In the genomic region with DNA sequence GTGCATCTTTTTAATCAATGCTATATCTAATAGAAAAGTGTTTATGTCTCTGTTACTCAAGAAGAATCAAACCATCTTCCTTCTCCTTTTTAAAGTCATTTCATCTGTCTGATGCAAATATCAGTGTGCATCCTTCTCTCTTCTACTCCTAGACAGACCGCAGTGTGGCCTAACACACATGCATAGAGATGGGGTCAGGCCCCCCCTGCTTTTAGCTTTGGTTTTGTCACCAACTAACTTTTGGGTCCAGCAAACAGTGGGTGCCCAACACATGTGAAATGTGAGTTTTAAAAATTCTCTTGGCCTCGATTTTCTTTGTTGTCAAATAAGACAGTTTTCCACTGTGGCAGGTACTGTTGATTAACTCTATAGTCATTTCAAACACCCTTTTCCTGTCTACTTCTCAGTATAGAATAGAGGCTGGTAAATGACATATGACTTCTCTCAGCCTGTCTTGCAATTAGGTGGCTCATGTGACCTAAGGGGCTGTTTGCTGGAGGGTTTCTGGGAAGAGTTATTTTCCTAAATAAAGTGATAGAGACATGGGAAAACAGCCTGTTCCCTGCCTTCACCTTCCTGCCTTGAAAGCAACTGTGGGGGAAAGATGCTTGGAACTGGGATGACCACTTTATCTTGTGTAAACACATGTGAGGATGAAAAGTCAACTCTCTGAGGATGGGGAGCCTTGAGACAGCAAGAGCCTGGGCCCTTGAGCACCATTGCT, we compare ENCODE assay signal across 13 cellular contexts.
DNase-seq lines count a peak whose midpoint lies in the region; ATAC-seq, FAIRE-seq and TF ChIP-seq lines count a peak whose summit lies in the region.
"Had no signal": no experiment of that assay in that cellular context is flagged by ENCODE, and none has a peak within 500 bp of the region (broad histone marks: within the 10 kb centered on the region; RNA-seq: fewer than 3 reads in every experiment).

No MANE protein-coding gene starts in this region.

- peak overlapping the region; percentile 32 for H3K4me3 Mint-ChIP-seq in CD4-positive, alpha-beta T cell
- H3K4me3 Mint-ChIP-seq in activated B cell treated with CpG ODN at 0.5 μM for 24 hours: peak overlapping the region; percentile 17

- CTCF ChIA-PET in CD4-positive, alpha-beta T cell (lab: Charles Lee): interaction anchor here (1.1 kb wide), 1 partner anchor 91 kb away, joined by 3 read pairs; no protein-coding TSS in a partner anchor
- CTCF ChIA-PET in activated B cell treated with CpG ODN at 0.5 μM for 24 hours (lab: Charles Lee): interaction anchor here (0.9 to 1.3 kb wide), 2 partner anchors 54 to 116 kb away, joined by 3 read pairs; no protein-coding TSS in a partner anchor
- CTCF ChIA-PET in HepG2 (lab: Yijun Ruan, JAX; ENCODE audit: low intra/inter-chr PET ratio, low total read pairs): no interaction called here

- no peaks in the 10 kb centered on the region for H3K9me3 ChIP-seq in CD4-positive, alpha-beta T cell (ENCODE audit: control insufficient read depth, low read length)
- no peaks in the 10 kb centered on the region for H3K9me3 ChIP-seq in HepG2 (ENCODE audit: low read length)
- H3K9me3 ChIP-seq in MM.1S (replicated peaks; ENCODE audit: insufficient read depth, low read length): no peaks in the 10 kb centered on the region
- H3K9me3 ChIP-seq: thoracic aorta had no signal

- no peak for TF ChIP-seq POLR2A in HepG2 (IDR thresholded peaks at IDR 0.05; ENCODE audit: insufficient read depth in 1 of 2, low read depth in 2 of 2, low read length in 2 of 2)

- H3K9me3 Mint-ChIP-seq in CD4-positive, alpha-beta T cell: no peaks in the 10 kb centered on the region
- no peaks in the 10 kb centered on the region for H3K9me3 Mint-ChIP-seq in activated B cell treated with CpG ODN at 0.5 μM for 24 hours

- H3F3A ChIP-seq in MM.1S (ENCODE audit: insufficient read depth, low read length): no peaks in the 10 kb centered on the region

- H3K4me2 ChIP-seq in HepG2 (ENCODE audit: low read depth, low read length) (no peak overlapping the region), MM.1S (ENCODE audit: low read depth, low read length) (no peak overlapping the region)

- TF ChIP-seq EP300 in HepG2 (IDR thresholded peaks at IDR 0.05; ENCODE audit: low read depth in 2 of 2, low read length in 2 of 2) (no peak), HepG2 (CRISPR knock-in tag; IDR thresholded peaks at IDR 0.05; ENCODE audit: borderline replicate concordance) (no peak)

- peak; percentile 35 for ATAC-seq in CD4-positive, alpha-beta T cell (ENCODE audit: poor library complexity)
- ATAC-seq in GM19397 (IDR thresholded peaks at IDR 0.05; ENCODE audit: unreplicated experiment): peak; percentile 43
- ATAC-seq in HG02981 (IDR thresholded peaks at IDR 0.05; ENCODE audit: unreplicated experiment): peak; percentile 44
- ATAC-seq in activated B cell treated with CpG ODN at 0.5 μM for 24 hours (ENCODE audit: low read depth): peak; percentile 54
- ATAC-seq in HepG2: no peak

- POLR2A ChIA-PET in CD4-positive, alpha-beta T cell (lab: Charles Lee): no interaction called here
- POLR2A ChIA-PET in activated B cell treated with CpG ODN at 0.5 μM for 24 hours (lab: Charles Lee): interaction anchor here (0.7 to 2.7 kb wide), 8 partner anchors 8 to 155 kb away, joined by 3 to 7 read pairs (median 4); partner anchors contain the start of gene DARS1
- POLR2A ChIA-PET in HepG2 (lab: Yijun Ruan, JAX): no interaction called here

- DNase-seq in CD4-positive, alpha-beta T cell: no peak
- DNase-seq in activated B cell treated with CpG ODN at 0.5 μM for 24 hours (no peak), HepG2 (ENCODE audit: low spot score) (no peak), MM.1S (no peak), NCI-H2029 treated with DMSO at 0.1 percent for 48 hours (lab: John Stamatoyannopoulos, UW) (no peak), DMS53 (lab: John Stamatoyannopoulos, UW) (no peak)
- DNase-seq: AML-193; effector CD8-positive, alpha-beta T cell; hippocampal formation; NCI-H2171 treated with DMSO at 0.1 percent for 48 hours had no signal

- no TSS peak for BruUV-seq in HepG2 (replicated peaks; lab: Mats Ljungman, UMichigan)

- no peaks in the 10 kb centered on the region for H3K9me2 ChIP-seq in MM.1S (replicated peaks; ENCODE audit: insufficient read depth, low read length)

- FAIRE-seq in HepG2 (lab: Jason Lieb, UNC): no peak

- no peaks in the 10 kb centered on the region for H3K27me3 ChIP-seq in CD4-positive, alpha-beta T cell (ENCODE audit: control insufficient read depth, insufficient read depth, low read length)
- H3K27me3 ChIP-seq in HepG2 (ENCODE audit: control insufficient read depth in 1 of 2, insufficient read depth in 2 of 2, low read length in 2 of 2) (no peaks in the 10 kb centered on the region), MM.1S (replicated peaks; ENCODE audit: insufficient read depth, low read length) (no peaks in the 10 kb centered on the region)

- H3K27ac ChIP-seq in CD4-positive, alpha-beta T cell (ENCODE audit: low read depth, low read length): no peak overlapping the region
- H3K27ac ChIP-seq in HepG2 (ENCODE audit: extremely low read length, insufficient read depth, low read length) (no peak overlapping the region), MM.1S (ENCODE audit: low read length) (no peak overlapping the region)
- H3K27ac ChIP-seq: thoracic aorta had no signal

- peak overlapping the region; percentile 76 for H3K27ac Mint-ChIP-seq in CD4-positive, alpha-beta T cell
- H3K27ac Mint-ChIP-seq in activated B cell treated with CpG ODN at 0.5 μM for 24 hours: peak overlapping the region; percentile 68

- no peaks in the 10 kb centered on the region for H3K79me2 ChIP-seq in HepG2 (ENCODE audit: insufficient read depth, low read length)
- no peaks in the 10 kb centered on the region for H3K79me2 ChIP-seq in MM.1S (ENCODE audit: low read length)

- WGBS in HepG2 (ENCODE audit: low lambda C conversion rate): 44% methylated on average over 2 of the region's 2 CpGs

- H4K20me1 ChIP-seq in HepG2 (ENCODE audit: insufficient read depth, low read length) (no peaks in the 10 kb centered on the region), MM.1S (ENCODE audit: insufficient read depth, low read length) (no peaks in the 10 kb centered on the region)

- no peak overlapping the region for H2AFZ ChIP-seq in HepG2 (ENCODE audit: low read length)
- no peak overlapping the region for H2AFZ ChIP-seq in MM.1S (ENCODE audit: low read length)

- no peak overlapping the region for H3K9ac ChIP-seq in HepG2 (ENCODE audit: insufficient read depth, low read depth, low read length)
- no peak overlapping the region for H3K9ac ChIP-seq in MM.1S (ENCODE audit: low read length)

- no peaks in the 10 kb centered on the region for H3K27me3 Mint-ChIP-seq in CD4-positive, alpha-beta T cell
- H3K27me3 Mint-ChIP-seq in activated B cell treated with CpG ODN at 0.5 μM for 24 hours: no peaks in the 10 kb centered on the region

- no peak for TF ChIP-seq CTCF in CD4-positive, alpha-beta T cell (IDR thresholded peaks at IDR 0.05)
- no peak for TF ChIP-seq CTCF in activated B cell treated with CpG ODN at 0.5 μM for 24 hours (IDR thresholded peaks at IDR 0.05)
- TF ChIP-seq CTCF in HepG2 (CRISPR knock-in tag; IDR thresholded peaks at IDR 0.05): no peak
- TF ChIP-seq CTCF in MM.1S (IDR thresholded peaks at IDR 0.05; ENCODE audit: low read length): no peak

- in situ Hi-C loops in HepG2 (cut with HindIII; ENCODE audit: extremely low pct_ligation_motif_present, low pct_unique_long_range_greater_than_20kb): no loop called here

- intact Hi-C loops in CD4-positive, alpha-beta T cell (cut with DNase I, micrococcal nuclease): loop anchor here (5.0 to 10.0 kb wide), 3 partner anchors 54 to 89 kb away; partner anchors contain the start of gene CXCR4 (in 1 of the 2)
- intact Hi-C loops in activated B cell treated with CpG ODN at 0.5 μM for 24 hours (cut with micrococcal nuclease) (loop anchor here (1.0 kb wide), 1 partner anchor 188 kb away; no protein-coding TSS in a partner anchor), HepG2 (cut with micrococcal nuclease; ENCODE audit: unreplicated experiment) (no loop called here)

- peaks cover 81% of the 10 kb centered on the region for H3K4me1 Mint-ChIP-seq in CD4-positive, alpha-beta T cell (ENCODE audit: low read depth)
- peaks cover 57% of the 10 kb centered on the region for H3K4me1 Mint-ChIP-seq in activated B cell treated with CpG ODN at 0.5 μM for 24 hours

- TF ChIP-seq RAD21 in HepG2 (CRISPR knock-in tag; IDR thresholded peaks at IDR 0.05): no peak

- H3K36me3 Mint-ChIP-seq in CD4-positive, alpha-beta T cell (ENCODE audit: low read depth): no peaks in the 10 kb centered on the region
- no peaks in the 10 kb centered on the region for H3K36me3 Mint-ChIP-seq in activated B cell treated with CpG ODN at 0.5 μM for 24 hours (ENCODE audit: low read depth)

- H3K36me3 ChIP-seq in HepG2 (replicated peaks in 1 of 2; ENCODE audit: control insufficient read depth in 1 of 2, insufficient read depth in 2 of 2, low read length in 2 of 2): no peaks in the 10 kb centered on the region
- no peaks in the 10 kb centered on the region for H3K36me3 ChIP-seq in MM.1S (replicated peaks; ENCODE audit: insufficient read depth, low read length)
- H3K36me3 ChIP-seq: thoracic aorta had no signal

- H3K4me3 ChIP-seq in HepG2 (replicated peaks in 1 of 3; ENCODE audit: insufficient read depth in 1 of 3, low read depth in 2 of 3, low read length in 3 of 3): no peak overlapping the region
- H3K4me3 ChIP-seq in MM.1S (ENCODE audit: low read length): no peak overlapping the region
- H3K4me3 ChIP-seq: thoracic aorta had no signal

- H3K4me1 ChIP-seq in HepG2 (ENCODE audit: insufficient read depth, low read length): no peaks in the 10 kb centered on the region
- peaks cover 22% of the 10 kb centered on the region for H3K4me1 ChIP-seq in MM.1S (ENCODE audit: low read length)

TF ChIP-seq in HepG2, 621 proteins besides CTCF, POLR2A, EP300 and RAD21:
- TF ChIP-seq NBN (conservative IDR thresholded peaks at IDR 0.05) (no peak), NCOA5 (CRISPR knock-in tag; IDR thresholded peaks at IDR 0.05) (no peak), HNRNPK (IDR thresholded peaks at IDR 0.05; ENCODE audit: low read depth, low read length, poor library complexity, severe bottlenecking) (no peak), ZNF17 (CRISPR knock-in tag; IDR thresholded peaks at IDR 0.05) (no peak)
TF ChIP-seq in HepG2: peak in this region for 0.
